18 cellular contexts compared by ENCODE assay signal in the genomic region with DNA sequence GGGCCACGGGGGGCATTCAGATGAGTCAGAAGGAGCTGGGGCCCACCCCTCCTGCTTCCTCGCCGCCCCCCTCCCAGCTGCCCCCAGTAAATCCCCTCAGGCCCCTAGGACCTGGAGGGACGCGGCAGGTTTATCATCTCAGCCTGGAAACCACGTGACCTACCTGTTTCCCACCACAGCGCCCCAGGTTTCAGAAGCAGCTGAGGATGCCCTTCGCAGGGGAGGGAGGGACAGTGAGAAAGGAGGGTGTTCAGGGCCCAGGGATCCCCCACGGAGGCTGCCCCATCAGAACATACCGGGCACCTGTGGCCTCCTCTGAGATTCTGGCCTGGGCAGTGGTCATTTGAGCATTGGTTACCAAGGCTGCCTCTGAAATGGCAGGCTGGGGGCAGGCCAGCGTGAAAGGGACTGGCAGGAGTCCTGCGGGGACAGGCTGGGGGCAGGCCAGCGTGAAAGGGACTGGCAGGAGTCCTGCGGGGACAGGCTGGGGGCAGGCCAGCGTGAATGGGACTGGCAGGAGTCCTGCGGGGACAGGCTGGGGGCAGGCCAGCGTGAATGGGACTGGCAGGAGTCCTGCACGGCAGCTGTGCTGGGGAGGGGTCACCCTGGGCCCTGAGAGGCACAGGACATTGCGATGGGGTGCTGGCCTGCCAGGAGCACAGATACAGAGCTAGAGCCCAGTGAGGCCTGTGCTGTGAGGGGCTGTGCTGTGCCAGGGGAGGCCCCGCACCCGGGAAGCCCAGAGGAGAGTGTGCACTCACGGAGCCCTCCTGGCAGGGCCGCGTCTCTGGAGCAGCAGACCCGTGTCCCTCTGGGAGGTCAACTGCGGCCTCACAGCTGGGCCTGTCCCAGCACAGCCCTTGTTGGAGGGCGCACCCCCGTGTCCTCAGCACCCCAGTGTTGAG. TPM values are rescaled to one million over a fixed set of nuclear protein-coding genes. Genes with fewer than 3 reads are reported as not detected.
DNase-seq lines count a peak whose midpoint lies in the region; ATAC-seq and TF ChIP-seq lines count a peak whose summit lies in the region.
"Had no signal": no experiment of that assay in that cellular context is flagged by ENCODE, and none has a peak within 500 bp of the region (broad histone marks: within the 10 kb centered on the region; RNA-seq: fewer than 3 reads in every experiment).

No MANE protein-coding gene starts in this region.

- ATAC-seq in activated CD4-positive, alpha-beta T cell treated with anti-CD3 and anti-CD28 coated beads for 36 hours = peak; percentile 7
- ATAC-seq in memory B cell (ENCODE audit: low read depth) (no peak), HG02763 (IDR thresholded peaks at IDR 0.05; ENCODE audit: unreplicated experiment) (no peak)
- ATAC-seq: naive thymus-derived CD8-positive, alpha-beta T cell; T-cell had no signal

- CTCF ChIA-PET in activated CD4-positive, alpha-beta T cell treated with anti-CD3 and anti-CD28 coated beads for 36 hours (lab: Charles Lee) = no interaction called here
- CTCF ChIA-PET in activated CD4-positive, alpha-beta T cell treated with anti-CD3 and anti-CD28 coated beads, Interleukin-2, amount 10 ng/mL, durations not matched to agents 7 days and 5 days (lab: Charles Lee) = interaction anchor here (1.0 kb wide), 1 partner anchor 73 kb away, joined by 4 read pairs; no protein-coding TSS in a partner anchor

- H3K4me3 Mint-ChIP-seq in activated CD4-positive, alpha-beta T cell treated with anti-CD3 and anti-CD28 coated beads for 36 hours = no peak overlapping the region
- H3K4me3 Mint-ChIP-seq in activated CD4-positive, alpha-beta T cell treated with anti-CD3 and anti-CD28 coated beads, Interleukin-2, amount 10 ng/mL, durations not matched to agents 7 days and 5 days = no peak overlapping the region
- H3K4me3 Mint-ChIP-seq in glutamatergic neuron (ENCODE audit: unreplicated experiment) (no peak overlapping the region), memory B cell (no peak overlapping the region)
- H3K4me3 Mint-ChIP-seq: naive thymus-derived CD8-positive, alpha-beta T cell; T-cell had no signal

- H3K9me3 Mint-ChIP-seq in activated CD4-positive, alpha-beta T cell treated with anti-CD3 and anti-CD28 coated beads for 36 hours (ENCODE audit: low read depth) = no peaks in the 10 kb centered on the region
- no peaks in the 10 kb centered on the region for H3K9me3 Mint-ChIP-seq in activated CD4-positive, alpha-beta T cell treated with anti-CD3 and anti-CD28 coated beads, Interleukin-2, amount 10 ng/mL, durations not matched to agents 7 days and 5 days
- peaks cover 6% of the 10 kb centered on the region for H3K9me3 Mint-ChIP-seq in glutamatergic neuron (ENCODE audit: unreplicated experiment)
- H3K9me3 Mint-ChIP-seq in memory B cell = no peaks in the 10 kb centered on the region
- H3K9me3 Mint-ChIP-seq: naive thymus-derived CD8-positive, alpha-beta T cell; T-cell had no signal

- TF ChIP-seq CTCF in glutamatergic neuron (IDR thresholded peaks at IDR 0.05; ENCODE audit: partially characterized antibody, unreplicated experiment) (no peak), tibial artery (IDR thresholded peaks at IDR 0.05) (no peak)

- no peak overlapping the region for H3K27ac ChIP-seq in tibial artery
- H3K27ac ChIP-seq: cardiac muscle cell, esophagus muscularis mucosa, skin epidermis had no signal

- H3K36me3 ChIP-seq in tibial artery = no peaks in the 10 kb centered on the region
- H3K36me3 ChIP-seq: cardiac muscle cell, esophagus muscularis mucosa had no signal

- H3K4me3 ChIP-seq in tibial artery = no peak overlapping the region
- H3K4me3 ChIP-seq: cardiac muscle cell, esophagus muscularis mucosa, skin epidermis had no signal

- intact Hi-C loops in activated CD4-positive, alpha-beta T cell treated with anti-CD3 and anti-CD28 coated beads for 36 hours (cut with DNase I, micrococcal nuclease) = no loop called here
- intact Hi-C loops in tibial artery (cut with DNase I; ENCODE audit: low total_unique reads) = no loop called here

- H3K27me3 ChIP-seq in tibial artery = peaks cover 0 to 52% of the 10 kb centered on the region in 2 donors
- H3K27me3 ChIP-seq: cardiac muscle cell had no signal

- H3K4me1 ChIP-seq in tibial artery = peaks cover 0 to 18% (median 4%) of the 10 kb centered on the region in 4 donors

- no peaks in the 10 kb centered on the region for H3K4me1 Mint-ChIP-seq in activated CD4-positive, alpha-beta T cell treated with anti-CD3 and anti-CD28 coated beads for 36 hours
- H3K4me1 Mint-ChIP-seq in activated CD4-positive, alpha-beta T cell treated with anti-CD3 and anti-CD28 coated beads, Interleukin-2, amount 10 ng/mL, durations not matched to agents 7 days and 5 days = peaks cover 3% of the 10 kb centered on the region
- H3K4me1 Mint-ChIP-seq in glutamatergic neuron (ENCODE audit: low read depth, unreplicated experiment) = peaks cover 4% of the 10 kb centered on the region
- peaks cover 3% of the 10 kb centered on the region for H3K4me1 Mint-ChIP-seq in memory B cell

- H3K27me3 Mint-ChIP-seq in activated CD4-positive, alpha-beta T cell treated with anti-CD3 and anti-CD28 coated beads for 36 hours = peaks cover 3% of the 10 kb centered on the region
- peaks cover 3% of the 10 kb centered on the region for H3K27me3 Mint-ChIP-seq in activated CD4-positive, alpha-beta T cell treated with anti-CD3 and anti-CD28 coated beads, Interleukin-2, amount 10 ng/mL, durations not matched to agents 7 days and 5 days
- H3K27me3 Mint-ChIP-seq in glutamatergic neuron (ENCODE audit: unreplicated experiment) (peaks cover 8% of the 10 kb centered on the region), memory B cell (peaks cover 9% of the 10 kb centered on the region)

- no peak overlapping the region for H3K27ac Mint-ChIP-seq in activated CD4-positive, alpha-beta T cell treated with anti-CD3 and anti-CD28 coated beads for 36 hours
- no peak overlapping the region for H3K27ac Mint-ChIP-seq in activated CD4-positive, alpha-beta T cell treated with anti-CD3 and anti-CD28 coated beads, Interleukin-2, amount 10 ng/mL, durations not matched to agents 7 days and 5 days
- H3K27ac Mint-ChIP-seq in glutamatergic neuron (ENCODE audit: unreplicated experiment) (no peak overlapping the region), memory B cell (peak overlapping the region; percentile 36)
- H3K27ac Mint-ChIP-seq: naive thymus-derived CD8-positive, alpha-beta T cell; T-cell had no signal

- no peaks in the 10 kb centered on the region for H3K36me3 Mint-ChIP-seq in activated CD4-positive, alpha-beta T cell treated with anti-CD3 and anti-CD28 coated beads for 36 hours (ENCODE audit: low read depth)
- no peaks in the 10 kb centered on the region for H3K36me3 Mint-ChIP-seq in activated CD4-positive, alpha-beta T cell treated with anti-CD3 and anti-CD28 coated beads, Interleukin-2, amount 10 ng/mL, durations not matched to agents 7 days and 5 days (ENCODE audit: low read depth)
- H3K36me3 Mint-ChIP-seq in glutamatergic neuron (ENCODE audit: unreplicated experiment) (no peaks in the 10 kb centered on the region), memory B cell (no peaks in the 10 kb centered on the region)
- H3K36me3 Mint-ChIP-seq: naive thymus-derived CD8-positive, alpha-beta T cell; T-cell had no signal

- DNase-seq in activated CD4-positive, alpha-beta T cell treated with anti-CD3 and anti-CD28 coated beads for 36 hours = no peak
- DNase-seq in activated CD4-positive, alpha-beta T cell treated with anti-CD3 and anti-CD28 coated beads, Interleukin-2, amount 10 ng/mL, durations not matched to agents 7 days and 5 days = no peak
- DNase-seq in glutamatergic neuron = peak; percentile 24
- no peak for DNase-seq in memory B cell (ENCODE audit: low spot score in 2 of 2)
- peak; percentile 14 to 64 for DNase-seq in tibial artery
- no peak for DNase-seq in AML-193 (lab: John Stamatoyannopoulos, UW)
- DNase-seq in NCI-H128 (lab: John Stamatoyannopoulos, UW; ENCODE audit: unreplicated experiment) = no peak
- DNase-seq: 8988T; activated CD4-positive, alpha-beta T cell treated with anti-CD3 and anti-CD28 coated beads for 48 hours; naive thymus-derived CD8-positive, alpha-beta T cell; NCI-H2107; trophoblast cell had no signal

- POLR2A ChIA-PET in activated CD4-positive, alpha-beta T cell treated with anti-CD3 and anti-CD28 coated beads for 36 hours (lab: Charles Lee) = no interaction called here
- POLR2A ChIA-PET in activated CD4-positive, alpha-beta T cell treated with anti-CD3 and anti-CD28 coated beads, Interleukin-2, amount 10 ng/mL, durations not matched to agents 7 days and 5 days (lab: Charles Lee) = no interaction called here

- no peaks in the 10 kb centered on the region for H3K9me3 ChIP-seq in tibial artery
- H3K9me3 ChIP-seq: esophagus muscularis mucosa had no signal

RNA-seq across cellular contexts. Expression of a gene that starts 1.6 kb away (rescaled TPM):
- total RNA-seq in activated CD4-positive, alpha-beta T cell treated with anti-CD3 and anti-CD28 coated beads for 36 hours = under 1 TPM; 0.76 to 0.89 TPM
- under 1 TPM in 1 of 2 experiments, not detected in 1; 0.37 TPM for total RNA-seq in activated CD4-positive, alpha-beta T cell treated with anti-CD3 and anti-CD28 coated beads, Interleukin-2, amount 10 ng/mL, durations not matched to agents 7 days and 5 days
- total RNA-seq in glutamatergic neuron (ENCODE audit: unreplicated experiment) = 0.88 TPM
- total RNA-seq: LHCN-M2; naive thymus-derived CD8-positive, alpha-beta T cell had no signal

RNA-seq across cellular contexts. Expression of a gene that starts 33.9 kb away (rescaled TPM):
- total RNA-seq in activated CD4-positive, alpha-beta T cell treated with anti-CD3 and anti-CD28 coated beads for 36 hours = 1 to 10 TPM in 1 of 2 experiments, under 1 TPM in 1; 0.94 to 1.0 TPM
- not detected for total RNA-seq in activated CD4-positive, alpha-beta T cell treated with anti-CD3 and anti-CD28 coated beads, Interleukin-2, amount 10 ng/mL, durations not matched to agents 7 days and 5 days
- 0.42 TPM for total RNA-seq in glutamatergic neuron (ENCODE audit: unreplicated experiment)
- total RNA-seq: LHCN-M2; naive thymus-derived CD8-positive, alpha-beta T cell had no signal

RNA-seq across cellular contexts. Expression of a gene that starts 48.1 kb away (rescaled TPM):
- 10 to 100 TPM; 33.2 to 37.2 TPM for total RNA-seq in activated CD4-positive, alpha-beta T cell treated with anti-CD3 and anti-CD28 coated beads for 36 hours
- 1 to 10 TPM; 4.7 to 4.9 TPM for total RNA-seq in activated CD4-positive, alpha-beta T cell treated with anti-CD3 and anti-CD28 coated beads, Interleukin-2, amount 10 ng/mL, durations not matched to agents 7 days and 5 days
- not detected for total RNA-seq in glutamatergic neuron (ENCODE audit: unreplicated experiment)
- total RNA-seq: cardiac muscle cell, LHCN-M2 had no signal

RNA-seq across cellular contexts. Expression of a gene that starts 59.0 kb away (rescaled TPM):
- under 1 TPM in 1 of 2 experiments, not detected in 1; 0.07 TPM for total RNA-seq in activated CD4-positive, alpha-beta T cell treated with anti-CD3 and anti-CD28 coated beads for 36 hours
- total RNA-seq in activated CD4-positive, alpha-beta T cell treated with anti-CD3 and anti-CD28 coated beads, Interleukin-2, amount 10 ng/mL, durations not matched to agents 7 days and 5 days = not detected
- not detected for total RNA-seq in glutamatergic neuron (ENCODE audit: unreplicated experiment)
- total RNA-seq: cardiac muscle cell; LHCN-M2; naive thymus-derived CD8-positive, alpha-beta T cell had no signal

Comparison
In these comparisons a context has a peak if more than half of its experiments do, and no peak if none do; other contexts are left out.
1. RNA of a gene that starts 48.1 kb away (total RNA-seq): 33.2 to 37.2 TPM in activated CD4-positive, alpha-beta T cell treated with anti-CD3 and anti-CD28 coated beads for 36 hours; 4.7 to 4.9 TPM in activated CD4-positive, alpha-beta T cell treated with anti-CD3 and anti-CD28 coated beads, Interleukin-2, amount 10 ng/mL, durations not matched to agents 7 days and 5 days and not detected in glutamatergic neuron (single experiment); every median in the first group is over 4 times any median in the second.
2. DNase-seq: peak in glutamatergic neuron (single experiment) and tibial artery (2 of 2); none in activated CD4-positive, alpha-beta T cell treated with anti-CD3 and anti-CD28 coated beads for 36 hours (single experiment), activated CD4-positive, alpha-beta T cell treated with anti-CD3 and anti-CD28 coated beads, Interleukin-2, amount 10 ng/mL, durations not matched to agents 7 days and 5 days (single experiment), memory B cell (0 of 2), AML-193 (0 of 2) and NCI-H128 (single experiment).